Comparison of ENCODE assay signal across 8 cellular contexts in genomic region chr19:2048959-2049740, GRCh38. TPM values are rescaled to one million over a fixed set of nuclear protein-coding genes. Genes with fewer than 3 reads are reported as not detected.
DNase-seq lines count a peak whose midpoint lies in the region; ATAC-seq and TF ChIP-seq lines count a peak whose summit lies in the region.

No MANE protein-coding gene starts in this region.

- peak overlapping the region; percentile 88 for H3K27ac Mint-ChIP-seq in progenitor cell of endocrine pancreas

- H3K36me3 Mint-ChIP-seq in progenitor cell of endocrine pancreas (ENCODE audit: insufficient read depth), result peaks cover 4% of the 10 kb centered on the region

- no peaks in the 10 kb centered on the region for H3K9me3 Mint-ChIP-seq in progenitor cell of endocrine pancreas (ENCODE audit: low read depth)

- H3K27me3 Mint-ChIP-seq in progenitor cell of endocrine pancreas, result no peaks in the 10 kb centered on the region

- DNase-seq in GM12864 (ENCODE audit: low read depth) (no peak), globus pallidus (ENCODE audit: low spot score) (peak; percentile 66), progenitor cell of endocrine pancreas (ENCODE audit: low spot score, unreplicated experiment) (no peak), DMS153 (lab: John Stamatoyannopoulos, UW) (no peak)

- H3K27ac ChIP-seq in VCaP, result peak overlapping the region; percentile 91

- peak overlapping the region; percentile 97 for H3K4me3 ChIP-seq in GM12864 (ENCODE audit: low read depth, low read length)

- TF ChIP-seq CTCF in GM12864 (IDR thresholded peaks at IDR 0.05; ENCODE audit: low read depth, low read length, missing control alignments) (no peak), VCaP (conservative IDR thresholded peaks at IDR 0.05) (no peak), progenitor cell of endocrine pancreas (IDR thresholded peaks at IDR 0.05; ENCODE audit: unreplicated experiment) (no peak)

- H3K4me3 Mint-ChIP-seq in progenitor cell of endocrine pancreas (ENCODE audit: low read depth), result peak overlapping the region; percentile 82

- no peak for ATAC-seq in HG03565 (IDR thresholded peaks at IDR 0.05; ENCODE audit: unreplicated experiment)
- ATAC-seq in HG03135 (IDR thresholded peaks at IDR 0.05; ENCODE audit: unreplicated experiment), result no peak
- no peak for ATAC-seq in HG03520 (IDR thresholded peaks at IDR 0.05; ENCODE audit: unreplicated experiment)

- peaks cover 7% of the 10 kb centered on the region for H3K4me1 Mint-ChIP-seq in progenitor cell of endocrine pancreas (ENCODE audit: low read depth)

RNA-seq across cellular contexts. Expression of gene MKNK2, which starts 1.9 kb away (rescaled TPM):
- total RNA-seq in progenitor cell of endocrine pancreas, result 145 and 163 TPM in 2 replicates

RNA-seq across cellular contexts. Expression of gene BTBD2, which starts 33.6 kb away (rescaled TPM):
- 115 and 125 TPM in 2 replicates for total RNA-seq in progenitor cell of endocrine pancreas

RNA-seq across cellular contexts. Expression of gene MOB3A, which starts 47.0 kb away (rescaled TPM):
- 33.2 and 38.5 TPM in 2 replicates for total RNA-seq in progenitor cell of endocrine pancreas

RNA-seq across cellular contexts. Expression of gene IZUMO4, which starts 47.6 kb away (rescaled TPM):
- 15.9 and 16.5 TPM in 2 replicates for total RNA-seq in progenitor cell of endocrine pancreas
